In the genomic region with DNA sequence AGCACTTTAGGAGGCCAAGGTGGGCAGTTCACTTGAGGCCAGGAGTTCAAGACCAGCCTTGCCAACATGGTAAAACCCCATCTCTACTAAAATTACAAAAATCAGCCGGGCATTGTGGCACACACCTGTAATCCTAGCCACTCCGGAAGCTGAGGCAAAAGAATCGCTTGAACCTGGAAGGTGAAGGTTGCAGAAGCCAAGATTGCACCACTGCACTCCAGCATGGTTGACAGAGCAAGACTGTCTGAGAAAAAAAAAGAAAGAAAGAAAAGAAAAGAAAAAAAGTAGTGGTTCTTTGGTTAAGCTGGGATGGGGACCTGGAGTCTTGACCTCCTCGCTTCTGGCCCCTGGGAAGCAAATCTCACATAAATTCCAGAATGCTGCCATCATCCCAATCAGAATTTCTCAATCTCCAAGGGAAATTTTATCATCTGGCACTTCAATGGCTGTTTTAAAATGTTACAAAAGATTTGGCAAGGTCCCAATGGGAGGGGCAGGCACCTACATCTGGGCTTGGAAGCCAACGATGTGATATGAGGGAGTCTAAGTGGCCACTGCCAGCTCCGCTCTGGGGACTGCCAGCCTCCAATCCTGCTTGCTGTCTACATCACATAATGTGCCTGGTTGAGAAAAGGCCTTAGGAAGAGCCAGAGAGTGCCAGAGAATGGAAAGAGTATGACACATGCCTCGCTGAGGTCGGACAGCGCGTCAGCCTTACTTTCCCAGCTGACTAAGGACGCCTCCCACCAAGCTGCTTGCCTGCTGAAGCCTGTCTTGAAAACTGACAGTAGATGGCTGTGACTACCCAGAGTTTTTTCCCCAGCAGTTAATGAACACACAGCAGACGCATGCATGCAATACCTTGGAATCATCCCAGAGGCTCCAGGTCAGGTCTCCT, we compare ENCODE assay signal across 8 cellular contexts. TPM values are rescaled to one million over a fixed set of nuclear protein-coding genes. Genes with fewer than 3 reads are reported as not detected.
A peak's percentile ranks its signal among the peaks of the same experiment; 100 is the strongest.
DNase-seq lines count a peak whose midpoint lies in the region; ATAC-seq and TF ChIP-seq lines count a peak whose summit lies in the region.

No MANE protein-coding gene starts in this region.

- peaks cover 0 to 27% (median 21%) of the 10 kb centered on the region in 12 donors for H3K4me1 ChIP-seq in heart left ventricle
- H3K4me1 ChIP-seq in HAP-1, result no peaks in the 10 kb centered on the region

- H3K27me3 ChIP-seq in heart left ventricle, result no peaks in the 10 kb centered on the region
- H3K27me3 ChIP-seq in HAP-1 (ENCODE audit: low read depth), result 0 out of 2 replicates have a peak, but pooled peaks cover 4% of the 10 kb centered on the region
- peaks cover 29% of the 10 kb centered on the region for H3K27me3 ChIP-seq in H7 (ENCODE audit: control insufficient read depth, insufficient read depth, low read length)

- no peaks in the 10 kb centered on the region for H3K36me3 ChIP-seq in heart left ventricle
- no peaks in the 10 kb centered on the region for H3K36me3 ChIP-seq in HAP-1 (replicated peaks)
- no peaks in the 10 kb centered on the region for H3K36me3 ChIP-seq in H7 (replicated peaks; ENCODE audit: control insufficient read depth, insufficient read depth, low read length)

- peak; percentile 85 to 99 (median 97) for ATAC-seq in heart left ventricle
- ATAC-seq in sciatic nerve, result peak; percentile 95
- ATAC-seq in GM21360 (IDR thresholded peaks at IDR 0.05; ENCODE audit: unreplicated experiment), result no peak
- ATAC-seq in GM18867 (IDR thresholded peaks at IDR 0.05; ENCODE audit: unreplicated experiment), result no peak

- 40 to 53% (median 49%) methylated on average over 12 of the region's 12 CpGs for WGBS in heart left ventricle, 4 donors

- TF ChIP-seq CTCF in heart left ventricle (IDR thresholded peaks at IDR 0.05), result peak in 2 of 12 donors; percentile 23

- DNase-seq in ELF-1 (ENCODE audit: low read depth, low spot score) (peak; percentile 72), RPMI7951 (ENCODE audit: low read depth) (peak; percentile 96), heart left ventricle (peak; percentile 56 to 90 (median 74)), sciatic nerve (ENCODE audit: low spot score) (peak; percentile 67), HAP-1 (ENCODE audit: low spot score in 2 of 2) (no peak), H7 (no peak)

- in situ Hi-C loops in HAP-1 (cut with MboI; ENCODE audit: low sequenced_read_pairs), result no loop called here

- H3K9me3 ChIP-seq in heart left ventricle, result no peaks in the 10 kb centered on the region
- H3K9me3 ChIP-seq in HAP-1, result no peaks in the 10 kb centered on the region

- intact Hi-C loops in heart left ventricle (cut with DNase I) (loop anchor here in 1 of 10 donors (5.0 kb wide), 1 partner anchor 38 kb away; no protein-coding TSS in a partner anchor), sciatic nerve (cut with DNase I) (no loop called here)

- no peak for TF ChIP-seq POLR2A in heart left ventricle (IDR thresholded peaks at IDR 0.05)

- no peak overlapping the region for H3K4me3 ChIP-seq in heart left ventricle
- no peak overlapping the region for H3K4me3 ChIP-seq in HAP-1
- H3K4me3 ChIP-seq in H7 (ENCODE audit: insufficient read depth, low read depth, low read length), result no peak overlapping the region

- peak overlapping the region; percentile 36 to 81 (median 60) for H3K27ac ChIP-seq in heart left ventricle

RNA-seq across cellular contexts. Expression of a gene that starts 42.1 kb away (rescaled TPM):
- total RNA-seq in RPMI7951 (2014; rRNA removed; shearing (Covaris generic)), result 513 and 555 TPM in 2 replicates
- 100 to 1,000 TPM; 151 to 187 (median 171) TPM for total RNA-seq in heart left ventricle
- polyA plus RNA-seq in heart left ventricle, result 100 to 1,000 TPM; 147 to 211 TPM
- total RNA-seq in sciatic nerve, result 151 TPM
- total RNA-seq in H7 (2014; rRNA removed; shearing (Covaris generic)), result 647 and 743 TPM in 2 replicates

Comparison
In these comparisons a context has a peak if more than half of its experiments do, and no peak if none do; other contexts are left out.
1. DNase-seq: peak in ELF-1 (single experiment), RPMI7951 (single experiment), heart left ventricle (5 of 5) and sciatic nerve (single experiment); none in HAP-1 (0 of 2) and H7 (single experiment).
2. ATAC-seq: peak in heart left ventricle (4 of 4) and sciatic nerve (single experiment); none in GM21360 (single experiment) and GM18867 (single experiment).